26 cellular contexts compared by ENCODE assay signal in genomic region chr17:48903401-48903800, GRCh38.
"Had no signal": no experiment of that assay in that cellular context is flagged by ENCODE, and none has a peak within 500 bp of the region (broad histone marks: within the 10 kb centered on the region; RNA-seq: fewer than 3 reads in every experiment).

No MANE protein-coding gene starts in this region.

- H3K4me3 ChIP-seq: esophagus squamous epithelium, gastrocnemius medialis, heart right ventricle, left lung, lower lobe of right lung, mucosa of descending colon had no signal

- H3K4me1 ChIP-seq: lower lobe of right lung had no signal

- DNase-seq: cortex of kidney; effector CD8-positive, alpha-beta T cell; effector memory CD8-positive, alpha-beta T cell; endodermal cell; erythroblast; esophagus squamous epithelium; foreskin fibroblast; foreskin melanocyte; gastrocnemius medialis; glutamatergic neuron; head of caudate nucleus; heart right ventricle; hippocampal formation; left cardiac atrium; left lung; left ventricle myocardium superior; lower lobe of right lung; mesenchymal stem cell; mucosa of descending colon; naive B cell; naive thymus-derived CD8-positive, alpha-beta T cell had no signal

- H3K27ac ChIP-seq: epithelial cell of prostate, esophagus squamous epithelium, gastrocnemius medialis, heart right ventricle, left lung, lower lobe of right lung had no signal

- H3K9me3 ChIP-seq: esophagus squamous epithelium, gastrocnemius medialis, heart right ventricle, left lung, lower lobe of right lung, mucosa of descending colon had no signal

- ATAC-seq: effector memory CD8-positive, alpha-beta T cell; esophagus mucosa; gastrocnemius medialis; heart right ventricle; left cardiac atrium; left lung; left ventricle myocardium superior; lower lobe of right lung; mucosa of descending colon; naive thymus-derived CD8-positive, alpha-beta T cell had no signal

- FAIRE-seq: endometrium, islet of Langerhans, keratinocyte had no signal
